1 cellular context compared by ENCODE assay signal in the genomic region with DNA sequence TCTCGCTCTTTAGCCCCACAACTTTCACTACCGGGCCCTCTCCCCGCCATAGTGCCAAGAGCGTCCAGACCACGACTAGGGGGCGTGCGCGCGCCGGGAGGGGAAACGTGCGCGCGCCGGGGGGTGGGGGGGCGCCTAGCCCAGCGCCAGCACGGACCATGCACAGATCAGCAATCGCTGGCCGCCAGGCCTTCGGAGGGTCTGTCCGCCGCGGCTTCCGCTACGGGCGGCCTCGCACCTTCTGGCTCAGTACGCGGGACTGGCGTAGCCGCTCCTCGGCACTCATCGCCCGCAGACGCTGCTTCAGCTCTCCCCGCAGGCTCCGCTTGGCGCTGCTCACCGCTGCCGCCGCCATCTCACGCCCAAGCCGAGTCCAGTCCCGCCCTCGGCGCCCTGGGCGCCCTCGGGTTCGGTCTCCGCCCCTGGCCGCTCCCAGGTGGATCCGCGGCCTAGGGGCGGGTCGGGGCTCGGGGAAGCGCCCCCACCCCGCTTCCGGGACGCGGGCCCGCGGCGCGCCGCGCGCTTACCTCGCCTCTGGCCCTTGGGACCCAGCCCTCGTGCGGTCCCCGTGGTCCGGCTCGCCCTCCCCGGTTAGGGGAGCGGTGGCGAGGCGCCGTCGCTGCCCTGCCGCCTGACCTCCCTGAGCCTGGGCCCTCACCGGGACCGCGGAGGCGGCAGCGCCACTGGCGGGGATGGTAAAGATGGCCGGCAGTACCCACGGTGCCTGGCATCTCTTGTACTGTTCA.
TF ChIP-seq lines count a peak whose summit lies in the region.

TSS of gene MTHFS (minus strand) at position 381 of the 746 bp plus-strand sequence. CDS start at position 355, 26 bp downstream.

TF ChIP-seq in WTC11, 78 proteins besides CTCF, POLR2A, EP300 and RAD21 (continued from another document and continues in another):
- TF ChIP-seq, protein P1, sequence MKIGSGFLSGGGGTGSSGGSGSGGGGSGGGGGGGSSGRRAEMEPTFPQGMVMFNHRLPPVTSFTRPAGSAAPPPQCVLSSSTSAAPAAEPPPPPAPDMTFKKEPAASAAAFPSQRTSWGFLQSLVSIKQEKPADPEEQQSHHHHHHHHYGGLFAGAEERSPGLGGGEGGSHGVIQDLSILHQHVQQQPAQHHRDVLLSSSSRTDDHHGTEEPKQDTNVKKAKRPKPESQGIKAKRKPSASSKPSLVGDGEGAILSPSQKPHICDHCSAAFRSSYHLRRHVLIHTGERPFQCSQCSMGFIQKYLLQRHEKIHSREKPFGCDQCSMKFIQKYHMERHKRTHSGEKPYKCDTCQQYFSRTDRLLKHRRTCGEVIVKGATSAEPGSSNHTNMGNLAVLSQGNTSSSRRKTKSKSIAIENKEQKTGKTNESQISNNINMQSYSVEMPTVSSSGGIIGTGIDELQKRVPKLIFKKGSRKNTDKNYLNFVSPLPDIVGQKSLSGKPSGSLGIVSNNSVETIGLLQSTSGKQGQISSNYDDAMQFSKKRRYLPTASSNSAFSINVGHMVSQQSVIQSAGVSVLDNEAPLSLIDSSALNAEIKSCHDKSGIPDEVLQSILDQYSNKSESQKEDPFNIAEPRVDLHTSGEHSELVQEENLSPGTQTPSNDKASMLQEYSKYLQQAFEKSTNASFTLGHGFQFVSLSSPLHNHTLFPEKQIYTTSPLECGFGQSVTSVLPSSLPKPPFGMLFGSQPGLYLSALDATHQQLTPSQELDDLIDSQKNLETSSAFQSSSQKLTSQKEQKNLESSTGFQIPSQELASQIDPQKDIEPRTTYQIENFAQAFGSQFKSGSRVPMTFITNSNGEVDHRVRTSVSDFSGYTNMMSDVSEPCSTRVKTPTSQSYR (CRISPR knock-in tag; IDR thresholded peaks at IDR 0.05): no peak
- TF ChIP-seq NFYB (CRISPR knock-in tag; conservative IDR thresholded peaks at IDR 0.05; ENCODE audit: low read depth) (no peak; the same call in 1 of the 2 replicates), CBFB (CRISPR knock-in tag; IDR thresholded peaks at IDR 0.05; ENCODE audit: low read depth) (no peak), GRHL2 (CRISPR knock-in tag; IDR thresholded peaks at IDR 0.05; ENCODE audit: insufficient replicate concordance, severe bottlenecking) (no peak), SOX15 (CRISPR knock-in tag; IDR thresholded peaks at IDR 0.05) (no peak), SMAD4 (CRISPR knock-in tag; IDR thresholded peaks at IDR 0.05) (no peak), NFATC4 (CRISPR knock-in tag; IDR thresholded peaks at IDR 0.05) (no peak), ZSCAN18 (CRISPR knock-in tag; IDR thresholded peaks at IDR 0.05) (no peak), FOXP4 (CRISPR knock-in tag; IDR thresholded peaks at IDR 0.05) (peak; percentile 65), FOXP1 (CRISPR knock-in tag; IDR thresholded peaks at IDR 0.05; ENCODE audit: borderline replicate concordance) (peak; percentile 94), ESRRA (CRISPR knock-in tag; IDR thresholded peaks at IDR 0.05; ENCODE audit: borderline replicate concordance) (peak; percentile 69; the same call in 1 of the 2 replicates), MAX (CRISPR knock-in tag; IDR thresholded peaks at IDR 0.05) (peak; percentile 79), RORB (CRISPR knock-in tag; IDR thresholded peaks at IDR 0.05) (no peak), TCF7 (CRISPR knock-in tag; IDR thresholded peaks at IDR 0.05; ENCODE audit: low read depth) (peak; percentile 90; the same call in 1 of the 2 replicates), ZNF263 (CRISPR knock-in tag; IDR thresholded peaks at IDR 0.05; ENCODE audit: low read depth) (no peak), SMAD3 (CRISPR knock-in tag; IDR thresholded peaks at IDR 0.05; ENCODE audit: borderline replicate concordance) (no peak; the same call in 1 of the 2 replicates), GABPB1 (CRISPR knock-in tag; IDR thresholded peaks at IDR 0.05) (peak; percentile 42; the same call in 1 of the 2 replicates), FOXJ3 (CRISPR knock-in tag; IDR thresholded peaks at IDR 0.05; ENCODE audit: borderline replicate concordance) (no peak), ZBTB21 (CRISPR knock-in tag; IDR thresholded peaks at IDR 0.05; ENCODE audit: borderline replicate concordance) (peak; percentile 34; the same call in 1 of the 2 replicates), JAZF1 (CRISPR knock-in tag; IDR thresholded peaks at IDR 0.05) (no peak), MXD4 (CRISPR knock-in tag; IDR thresholded peaks at IDR 0.05; ENCODE audit: borderline replicate concordance) (no peak), NR2C2 (CRISPR knock-in tag; IDR thresholded peaks at IDR 0.05) (no peak), PRRX2 (CRISPR knock-in tag; IDR thresholded peaks at IDR 0.05) (no peak)
- TF ChIP-seq, protein P2, sequence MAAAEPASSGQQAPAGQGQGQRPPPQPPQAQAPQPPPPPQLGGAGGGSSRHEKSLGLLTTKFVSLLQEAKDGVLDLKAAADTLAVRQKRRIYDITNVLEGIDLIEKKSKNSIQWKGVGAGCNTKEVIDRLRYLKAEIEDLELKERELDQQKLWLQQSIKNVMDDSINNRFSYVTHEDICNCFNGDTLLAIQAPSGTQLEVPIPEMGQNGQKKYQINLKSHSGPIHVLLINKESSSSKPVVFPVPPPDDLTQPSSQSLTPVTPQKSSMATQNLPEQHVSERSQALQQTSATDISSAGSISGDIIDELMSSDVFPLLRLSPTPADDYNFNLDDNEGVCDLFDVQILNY (CRISPR knock-in tag; IDR thresholded peaks at IDR 0.05): peak; percentile 56; the same call in 1 of the 2 replicates
- TF ChIP-seq, protein P3, sequence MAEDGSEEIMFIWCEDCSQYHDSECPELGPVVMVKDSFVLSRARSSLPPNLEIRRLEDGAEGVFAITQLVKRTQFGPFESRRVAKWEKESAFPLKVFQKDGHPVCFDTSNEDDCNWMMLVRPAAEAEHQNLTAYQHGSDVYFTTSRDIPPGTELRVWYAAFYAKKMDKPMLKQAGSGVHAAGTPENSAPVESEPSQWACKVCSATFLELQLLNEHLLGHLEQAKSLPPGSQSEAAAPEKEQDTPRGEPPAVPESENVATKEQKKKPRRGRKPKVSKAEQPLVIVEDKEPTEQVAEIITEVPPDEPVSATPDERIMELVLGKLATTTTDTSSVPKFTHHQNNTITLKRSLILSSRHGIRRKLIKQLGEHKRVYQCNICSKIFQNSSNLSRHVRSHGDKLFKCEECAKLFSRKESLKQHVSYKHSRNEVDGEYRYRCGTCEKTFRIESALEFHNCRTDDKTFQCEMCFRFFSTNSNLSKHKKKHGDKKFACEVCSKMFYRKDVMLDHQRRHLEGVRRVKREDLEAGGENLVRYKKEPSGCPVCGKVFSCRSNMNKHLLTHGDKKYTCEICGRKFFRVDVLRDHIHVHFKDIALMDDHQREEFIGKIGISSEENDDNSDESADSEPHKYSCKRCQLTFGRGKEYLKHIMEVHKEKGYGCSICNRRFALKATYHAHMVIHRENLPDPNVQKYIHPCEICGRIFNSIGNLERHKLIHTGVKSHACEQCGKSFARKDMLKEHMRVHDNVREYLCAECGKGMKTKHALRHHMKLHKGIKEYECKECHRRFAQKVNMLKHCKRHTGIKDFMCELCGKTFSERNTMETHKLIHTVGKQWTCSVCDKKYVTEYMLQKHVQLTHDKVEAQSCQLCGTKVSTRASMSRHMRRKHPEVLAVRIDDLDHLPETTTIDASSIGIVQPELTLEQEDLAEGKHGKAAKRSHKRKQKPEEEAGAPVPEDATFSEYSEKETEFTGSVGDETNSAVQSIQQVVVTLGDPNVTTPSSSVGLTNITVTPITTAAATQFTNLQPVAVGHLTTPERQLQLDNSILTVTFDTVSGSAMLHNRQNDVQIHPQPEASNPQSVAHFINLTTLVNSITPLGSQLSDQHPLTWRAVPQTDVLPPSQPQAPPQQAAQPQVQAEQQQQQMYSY (CRISPR knock-in tag; IDR thresholded peaks at IDR 0.05): no peak
- TF ChIP-seq, protein P4, sequence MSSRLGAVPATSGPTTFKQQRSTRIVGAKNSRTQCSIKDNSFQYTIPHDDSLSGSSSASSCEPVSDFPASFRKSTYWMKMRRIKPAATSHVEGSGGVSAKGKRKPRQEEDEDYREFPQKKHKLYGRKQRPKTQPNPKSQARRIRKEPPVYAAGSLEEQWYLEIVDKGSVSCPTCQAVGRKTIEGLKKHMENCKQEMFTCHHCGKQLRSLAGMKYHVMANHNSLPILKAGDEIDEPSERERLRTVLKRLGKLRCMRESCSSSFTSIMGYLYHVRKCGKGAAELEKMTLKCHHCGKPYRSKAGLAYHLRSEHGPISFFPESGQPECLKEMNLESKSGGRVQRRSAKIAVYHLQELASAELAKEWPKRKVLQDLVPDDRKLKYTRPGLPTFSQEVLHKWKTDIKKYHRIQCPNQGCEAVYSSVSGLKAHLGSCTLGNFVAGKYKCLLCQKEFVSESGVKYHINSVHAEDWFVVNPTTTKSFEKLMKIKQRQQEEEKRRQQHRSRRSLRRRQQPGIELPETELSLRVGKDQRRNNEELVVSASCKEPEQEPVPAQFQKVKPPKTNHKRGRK (CRISPR knock-in tag; IDR thresholded peaks at IDR 0.05; ENCODE audit: borderline replicate concordance): no peak
- TF ChIP-seq, protein P5, sequence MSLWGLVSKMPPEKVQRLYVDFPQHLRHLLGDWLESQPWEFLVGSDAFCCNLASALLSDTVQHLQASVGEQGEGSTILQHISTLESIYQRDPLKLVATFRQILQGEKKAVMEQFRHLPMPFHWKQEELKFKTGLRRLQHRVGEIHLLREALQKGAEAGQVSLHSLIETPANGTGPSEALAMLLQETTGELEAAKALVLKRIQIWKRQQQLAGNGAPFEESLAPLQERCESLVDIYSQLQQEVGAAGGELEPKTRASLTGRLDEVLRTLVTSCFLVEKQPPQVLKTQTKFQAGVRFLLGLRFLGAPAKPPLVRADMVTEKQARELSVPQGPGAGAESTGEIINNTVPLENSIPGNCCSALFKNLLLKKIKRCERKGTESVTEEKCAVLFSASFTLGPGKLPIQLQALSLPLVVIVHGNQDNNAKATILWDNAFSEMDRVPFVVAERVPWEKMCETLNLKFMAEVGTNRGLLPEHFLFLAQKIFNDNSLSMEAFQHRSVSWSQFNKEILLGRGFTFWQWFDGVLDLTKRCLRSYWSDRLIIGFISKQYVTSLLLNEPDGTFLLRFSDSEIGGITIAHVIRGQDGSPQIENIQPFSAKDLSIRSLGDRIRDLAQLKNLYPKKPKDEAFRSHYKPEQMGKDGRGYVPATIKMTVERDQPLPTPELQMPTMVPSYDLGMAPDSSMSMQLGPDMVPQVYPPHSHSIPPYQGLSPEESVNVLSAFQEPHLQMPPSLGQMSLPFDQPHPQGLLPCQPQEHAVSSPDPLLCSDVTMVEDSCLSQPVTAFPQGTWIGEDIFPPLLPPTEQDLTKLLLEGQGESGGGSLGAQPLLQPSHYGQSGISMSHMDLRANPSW (CRISPR knock-in tag; conservative IDR thresholded peaks at IDR 0.05; ENCODE audit: low read depth): no peak
- TF ChIP-seq, protein P6, sequence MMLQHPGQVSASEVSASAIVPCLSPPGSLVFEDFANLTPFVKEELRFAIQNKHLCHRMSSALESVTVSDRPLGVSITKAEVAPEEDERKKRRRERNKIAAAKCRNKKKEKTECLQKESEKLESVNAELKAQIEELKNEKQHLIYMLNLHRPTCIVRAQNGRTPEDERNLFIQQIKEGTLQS (CRISPR knock-in tag; conservative IDR thresholded peaks at IDR 0.05): no peak
- TF ChIP-seq, protein P7, sequence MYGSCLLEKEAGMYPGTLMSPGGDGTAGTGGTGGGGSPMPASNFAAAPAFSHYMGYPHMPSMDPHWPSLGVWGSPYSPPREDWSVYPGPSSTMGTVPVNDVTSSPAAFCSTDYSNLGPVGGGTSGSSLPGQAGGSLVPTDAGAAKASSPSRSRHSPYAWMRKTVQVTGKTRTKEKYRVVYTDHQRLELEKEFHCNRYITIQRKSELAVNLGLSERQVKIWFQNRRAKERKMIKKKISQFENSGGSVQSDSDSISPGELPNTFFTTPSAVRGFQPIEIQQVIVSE (CRISPR knock-in tag; IDR thresholded peaks at IDR 0.05; ENCODE audit: borderline replicate concordance): no peak
- TF ChIP-seq, protein P8, sequence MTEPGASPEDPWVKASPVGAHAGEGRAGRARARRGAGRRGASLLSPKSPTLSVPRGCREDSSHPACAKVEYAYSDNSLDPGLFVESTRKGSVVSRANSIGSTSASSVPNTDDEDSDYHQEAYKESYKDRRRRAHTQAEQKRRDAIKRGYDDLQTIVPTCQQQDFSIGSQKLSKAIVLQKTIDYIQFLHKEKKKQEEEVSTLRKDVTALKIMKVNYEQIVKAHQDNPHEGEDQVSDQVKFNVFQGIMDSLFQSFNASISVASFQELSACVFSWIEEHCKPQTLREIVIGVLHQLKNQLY (CRISPR knock-in tag; IDR thresholded peaks at IDR 0.05): 0 out of 2 replicates have a peak, but pooled peaks have one; percentile 18
- TF ChIP-seq, protein P9, sequence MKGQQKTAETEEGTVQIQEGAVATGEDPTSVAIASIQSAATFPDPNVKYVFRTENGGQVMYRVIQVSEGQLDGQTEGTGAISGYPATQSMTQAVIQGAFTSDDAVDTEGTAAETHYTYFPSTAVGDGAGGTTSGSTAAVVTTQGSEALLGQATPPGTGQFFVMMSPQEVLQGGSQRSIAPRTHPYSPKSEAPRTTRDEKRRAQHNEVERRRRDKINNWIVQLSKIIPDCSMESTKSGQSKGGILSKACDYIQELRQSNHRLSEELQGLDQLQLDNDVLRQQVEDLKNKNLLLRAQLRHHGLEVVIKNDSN (CRISPR knock-in tag; IDR thresholded peaks at IDR 0.05): no peak; the same call in 1 of the 2 replicates
